ENCODE assay signal across 18 cellular contexts in the genomic region with DNA sequence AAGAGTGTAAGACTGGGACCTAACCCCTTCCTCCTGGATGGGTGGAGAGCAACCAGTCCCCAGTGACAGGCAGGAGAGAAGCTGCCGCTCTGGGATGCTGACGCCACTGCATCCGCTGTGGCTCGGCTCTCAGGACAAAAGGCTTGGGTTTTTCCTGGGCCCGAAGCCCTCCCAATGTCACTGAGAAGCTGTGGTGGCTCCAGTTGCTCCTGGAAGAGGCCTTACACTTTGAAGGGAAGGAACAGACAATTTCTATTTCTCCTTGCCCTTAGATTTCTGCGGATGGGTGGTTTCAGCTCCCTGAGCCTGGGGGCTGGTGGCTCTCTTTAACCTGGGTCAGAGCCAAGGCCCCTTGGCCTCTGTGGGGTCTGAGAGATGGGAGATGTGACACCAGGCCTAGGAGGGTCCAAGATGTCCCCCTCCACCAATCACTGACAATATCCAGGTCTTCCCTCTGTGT. TPM values are rescaled to one million over a fixed set of nuclear protein-coding genes. Genes with fewer than 3 reads are reported as not detected.
DNase-seq lines count a peak whose midpoint lies in the region; ATAC-seq and TF ChIP-seq lines count a peak whose summit lies in the region.
"Had no signal": no experiment of that assay in that cellular context is flagged by ENCODE, and none has a peak within 500 bp of the region (broad histone marks: within the 10 kb centered on the region; RNA-seq: fewer than 3 reads in every experiment).

No MANE protein-coding gene starts in this region.

- H3K27ac ChIP-seq in RWPE2 (ENCODE audit: poor library complexity, severe bottlenecking) (no peak overlapping the region), left lung (no peak overlapping the region), spleen (peak overlapping the region in 3 of 8 donors; percentile 43 to 84 (median 55))
- H3K27ac ChIP-seq: ascending aorta had no signal

- whole genome bisulfite sequencing in spleen, 5 donors, result 72 to 89% (median 82%) methylated on average over 5 to 6 of the region's 6 CpGs

- TF ChIP-seq POLR2A in spleen (IDR thresholded peaks at IDR 0.05), result no peak

- H3K9me3 Mint-ChIP-seq in activated naive CD4-positive, alpha-beta T cell treated with anti-CD3 and anti-CD28 coated beads for 36 hours, result no peaks in the 10 kb centered on the region
- H3K9me3 Mint-ChIP-seq: activated CD4-positive, alpha-beta memory T cell treated with anti-CD3 and anti-CD28 coated beads, Interleukin-2, amount 10 ng/mL, durations not matched to agents 7 days and 5 days; mesothelial cell of epicardium; stimulated activated naive CD8-positive, alpha-beta T cell treated with anti-CD3 and anti-CD28 coated beads, Interleukin-15, Interleukin-2, amounts not matched to agents 100 ng/mL and 50 ng/mL, for 24 hours had no signal

- DNase-seq in activated naive CD4-positive, alpha-beta T cell treated with anti-CD3 and anti-CD28 coated beads for 36 hours, result peak; percentile 3
- DNase-seq in activated naive CD4-positive, alpha-beta T cell (lab: John Stamatoyannopoulos, UW), result no peak
- DNase-seq in RWPE2 (ENCODE audit: low spot score) (peak; percentile 8), left lung (peak in 1 of 2 donors; percentile 32), spleen (peak; percentile 59), MG63 (no peak), GF-D8 (lab: John Stamatoyannopoulos, UW) (no peak)
- DNase-seq: activated CD4-positive, alpha-beta memory T cell treated with anti-CD3 and anti-CD28 coated beads, Interleukin-2, amount 10 ng/mL, durations not matched to agents 7 days and 5 days; hypothalamus; IMR-90; NCI-H187 treated with DMSO at 0.1 percent for 48 hours; NCI-H345; T-helper 1 cell; upper lobe of left lung had no signal

- H3K4me1 Mint-ChIP-seq in activated naive CD4-positive, alpha-beta T cell treated with anti-CD3 and anti-CD28 coated beads for 36 hours (ENCODE audit: low read depth), result peaks cover 46% of the 10 kb centered on the region
- H3K4me1 Mint-ChIP-seq: mesothelial cell of epicardium had no signal

- H3K27me3 Mint-ChIP-seq in activated naive CD4-positive, alpha-beta T cell treated with anti-CD3 and anti-CD28 coated beads for 36 hours (ENCODE audit: low read depth), result no peaks in the 10 kb centered on the region
- H3K27me3 Mint-ChIP-seq: stimulated activated naive CD8-positive, alpha-beta T cell treated with anti-CD3 and anti-CD28 coated beads, Interleukin-15, Interleukin-2, amounts not matched to agents 100 ng/mL and 50 ng/mL, for 24 hours had no signal

- ATAC-seq in RWPE2 (ENCODE audit: low read depth), result no peak
- ATAC-seq in left lung, result peak; percentile 1
- no peak for ATAC-seq in HG03159 (IDR thresholded peaks at IDR 0.05; ENCODE audit: unreplicated experiment)

- no peaks in the 10 kb centered on the region for H3K9me3 ChIP-seq in RWPE2 (ENCODE audit: severe bottlenecking)
- H3K9me3 ChIP-seq in left lung, result no peaks in the 10 kb centered on the region
- no peaks in the 10 kb centered on the region for H3K9me3 ChIP-seq in spleen
- H3K9me3 ChIP-seq in MG63, result no peaks in the 10 kb centered on the region
- H3K9me3 ChIP-seq: ascending aorta, upper lobe of left lung had no signal

- intact Hi-C loops in activated naive CD4-positive, alpha-beta T cell treated with anti-CD3 and anti-CD28 coated beads for 36 hours (cut with micrococcal nuclease), result no loop called here
- intact Hi-C loops in left lung (cut with DNase I), result no loop called here
- intact Hi-C loops in spleen (cut with DNase I; ENCODE audit: low total_unique reads), result no loop called here

- H3K4me1 ChIP-seq in RWPE2 (ENCODE audit: insufficient read depth, poor library complexity, severe bottlenecking) (no peaks in the 10 kb centered on the region), left lung (peaks cover 0 to 41% of the 10 kb centered on the region in 2 donors), spleen (peaks cover 19 to 73% (median 49%) of the 10 kb centered on the region in 6 donors)
- H3K4me1 ChIP-seq: ascending aorta had no signal

- H3K4me3 ChIP-seq in RWPE2 (ENCODE audit: severe bottlenecking), result no peak overlapping the region
- no peak overlapping the region for H3K4me3 ChIP-seq in left lung
- peak overlapping the region in 1 of 8 donors; percentile 33 for H3K4me3 ChIP-seq in spleen
- H3K4me3 ChIP-seq in MG63, result no peak overlapping the region
- H3K4me3 ChIP-seq: ascending aorta, upper lobe of left lung had no signal

- H3K4me3 Mint-ChIP-seq in activated naive CD4-positive, alpha-beta T cell treated with anti-CD3 and anti-CD28 coated beads for 36 hours, result no peak overlapping the region
- H3K4me3 Mint-ChIP-seq: activated CD4-positive, alpha-beta memory T cell treated with anti-CD3 and anti-CD28 coated beads, Interleukin-2, amount 10 ng/mL, durations not matched to agents 7 days and 5 days; mesothelial cell of epicardium; stimulated activated naive CD8-positive, alpha-beta T cell treated with anti-CD3 and anti-CD28 coated beads, Interleukin-15, Interleukin-2, amounts not matched to agents 100 ng/mL and 50 ng/mL, for 24 hours had no signal

- H3K27ac Mint-ChIP-seq in activated naive CD4-positive, alpha-beta T cell treated with anti-CD3 and anti-CD28 coated beads for 36 hours, result no peak overlapping the region
- H3K27ac Mint-ChIP-seq: activated CD4-positive, alpha-beta memory T cell treated with anti-CD3 and anti-CD28 coated beads, Interleukin-2, amount 10 ng/mL, durations not matched to agents 7 days and 5 days; mesothelial cell of epicardium had no signal

- CTCF ChIA-PET in activated naive CD4-positive, alpha-beta T cell treated with anti-CD3 and anti-CD28 coated beads for 36 hours (lab: Charles Lee), result interaction anchor here (0.7 to 2.1 kb wide), 5 partner anchors 10 to 119 kb away, joined by 3 to 8 read pairs (median 4); no protein-coding TSS in a partner anchor

- H3K36me3 Mint-ChIP-seq in activated naive CD4-positive, alpha-beta T cell treated with anti-CD3 and anti-CD28 coated beads for 36 hours (ENCODE audit: low read depth), result peaks cover 2% of the 10 kb centered on the region
- H3K36me3 Mint-ChIP-seq: mesothelial cell of epicardium had no signal

- no peaks in the 10 kb centered on the region for H3K27me3 ChIP-seq in RWPE2 (ENCODE audit: insufficient read depth, poor library complexity, severe bottlenecking)
- H3K27me3 ChIP-seq in left lung, result no peaks in the 10 kb centered on the region
- H3K27me3 ChIP-seq in spleen (replicated peaks in 1 of 7), result no peaks in the 10 kb centered on the region
- H3K27me3 ChIP-seq in MG63, result no peaks in the 10 kb centered on the region
- H3K27me3 ChIP-seq: ascending aorta, upper lobe of left lung had no signal

- H3K36me3 ChIP-seq in RWPE2 (ENCODE audit: low read depth), result no peaks in the 10 kb centered on the region
- H3K36me3 ChIP-seq in left lung, result peaks cover 0 to 22% of the 10 kb centered on the region in 2 donors
- peaks cover 0 to 24% (median under 1%) of the 10 kb centered on the region in 6 donors for H3K36me3 ChIP-seq in spleen
- no peaks in the 10 kb centered on the region for H3K36me3 ChIP-seq in MG63

- TF ChIP-seq CTCF in RWPE2 (IDR thresholded peaks at IDR 0.05; ENCODE audit: poor library complexity, severe bottlenecking), result no peak
- TF ChIP-seq CTCF in left lung (IDR thresholded peaks at IDR 0.05), result no peak
- no peak for TF ChIP-seq CTCF in spleen (IDR thresholded peaks at IDR 0.05 in 8 of 11, conservative IDR thresholded peaks at IDR 0.05 in 3 of 11)

RNA-seq across cellular contexts. Expression of a gene that starts 21.4 kb away (rescaled TPM):
- not detected for total RNA-seq in activated naive CD4-positive, alpha-beta T cell treated with anti-CD3 and anti-CD28 coated beads for 36 hours
- total RNA-seq in left lung, result 1 to 10 TPM in 1 of 2 donors, under 1 TPM in 1; 0.70 to 1.3 TPM
- under 1 TPM in 4 of 7 donors, not detected in 3; 0.16 to 0.59 (median 0.23) TPM for total RNA-seq in spleen
- polyA plus RNA-seq in spleen, result under 1 TPM; 0.10 to 0.15 (median 0.11) TPM
- not detected in 2 replicates for total RNA-seq in MG63 (2014; rRNA removed; shearing (Covaris generic); ENCODE audit: low replicate concordance)
- total RNA-seq: ascending aorta, IMR-90 had no signal
- polyA plus RNA-seq: IMR-90 had no signal

Comparison
In these comparisons a context has a peak if more than half of its experiments do, and no peak if none do; other contexts are left out.
1. DNase-seq: peak in activated naive CD4-positive, alpha-beta T cell treated with anti-CD3 and anti-CD28 coated beads for 36 hours (single experiment), RWPE2 (single experiment) and spleen (single experiment); none in activated naive CD4-positive, alpha-beta T cell (0 of 4), MG63 (single experiment) and GF-D8 (single experiment).